ENCODE assay signal across 25 cellular contexts in the genomic region with DNA sequence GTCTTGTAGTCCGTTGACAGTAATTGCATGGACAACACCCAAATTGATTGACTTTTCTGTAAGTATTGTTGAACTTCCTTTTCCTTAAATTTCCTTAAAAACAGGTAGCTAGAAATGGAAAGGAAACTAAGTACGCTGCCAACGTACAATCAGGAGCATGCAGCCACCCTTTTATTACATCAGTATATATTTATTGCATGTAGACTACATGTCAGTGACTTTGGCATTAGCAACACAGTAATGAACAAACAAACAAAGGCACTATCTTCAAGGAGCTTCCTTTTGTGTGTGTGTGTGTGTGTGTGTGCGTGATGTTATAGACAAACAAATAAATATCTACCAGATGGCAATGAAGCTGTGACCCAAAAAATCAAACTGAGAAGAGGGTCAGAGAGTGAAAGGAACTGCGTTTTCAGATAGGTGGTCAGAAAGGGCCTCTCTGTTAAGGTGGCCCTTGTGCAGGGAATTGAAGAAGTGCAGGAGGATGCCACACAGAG. TPM values are rescaled to one million over a fixed set of nuclear protein-coding genes. Genes with fewer than 3 reads are reported as not detected.
DNase-seq lines count a peak whose midpoint lies in the region; ATAC-seq and TF ChIP-seq lines count a peak whose summit lies in the region.
"Had no signal": no experiment of that assay in that cellular context is flagged by ENCODE, and none has a peak within 500 bp of the region (broad histone marks: within the 10 kb centered on the region; RNA-seq: fewer than 3 reads in every experiment).

A gene with protein sequence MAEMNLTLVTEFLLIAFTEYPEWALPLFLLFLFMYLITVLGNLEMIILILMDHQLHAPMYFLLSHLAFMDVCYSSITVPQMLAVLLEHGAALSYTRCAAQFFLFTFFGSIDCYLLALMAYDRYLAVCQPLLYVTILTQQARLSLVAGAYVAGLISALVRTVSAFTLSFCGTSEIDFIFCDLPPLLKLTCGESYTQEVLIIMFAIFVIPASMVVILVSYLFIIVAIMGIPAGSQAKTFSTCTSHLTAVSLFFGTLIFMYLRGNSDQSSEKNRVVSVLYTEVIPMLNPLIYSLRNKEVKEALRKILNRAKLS (plus strand): TSS at position 447 of the 497 bp plus-strand sequence. CDS start 155,564 bp downstream, outside the sequence.

- H3K4me2 ChIP-seq in parathyroid adenoma (ENCODE audit: low read length), result no peak within 1 kb of the TSS
- H3K4me2 ChIP-seq: PC-9 had no signal

- intact Hi-C loops in left cardiac atrium (cut with DNase I) (no loop called here), aorta (cut with DNase I) (no loop called here)

- no peak within 1 kb of the TSS for H3K4me3 ChIP-seq in right atrium auricular region
- H3K4me3 ChIP-seq in gastroesophageal sphincter, result no peak within 1 kb of the TSS
- no peak within 1 kb of the TSS for H3K4me3 ChIP-seq in parathyroid adenoma (ENCODE audit: low read depth, low read length)
- H3K4me3 ChIP-seq in aorta (ENCODE audit: low read length in 2 of 2), result no peak within 1 kb of the TSS
- H3K4me3 ChIP-seq: dorsolateral prefrontal cortex, HAP-1, PC-9, SK-N-MC, uterus had no signal

- H3K4me1 ChIP-seq in right atrium auricular region, result peaks cover 0 to 7% of the 10 kb centered on the region in 2 donors
- peaks cover 0 to 19% (median 0%) of the 10 kb centered on the region in 3 donors for H3K4me1 ChIP-seq in gastroesophageal sphincter
- no peaks in the 10 kb centered on the region for H3K4me1 ChIP-seq in parathyroid adenoma
- H3K4me1 ChIP-seq in aorta (ENCODE audit: control insufficient read depth in 1 of 2, insufficient read depth in 2 of 2, low read length in 2 of 2), result peaks cover 0 to under 1% of the 10 kb centered on the region in 2 donors
- H3K4me1 ChIP-seq: HAP-1, uterus had no signal

- no peaks in the 10 kb centered on the region for H3K36me3 ChIP-seq in right atrium auricular region
- H3K36me3 ChIP-seq in gastroesophageal sphincter, result no peaks in the 10 kb centered on the region
- H3K36me3 ChIP-seq in parathyroid adenoma (ENCODE audit: control insufficient read depth, insufficient read depth, low read length), result no peaks in the 10 kb centered on the region
- H3K36me3 ChIP-seq in aorta (ENCODE audit: control insufficient read depth in 1 of 2, insufficient read depth in 2 of 2, low read length in 1 of 2), result no peaks in the 10 kb centered on the region
- H3K36me3 ChIP-seq: HAP-1, uterus had no signal

- H3K27ac ChIP-seq in right atrium auricular region (peak within 1 kb of the TSS; percentile 32 to 65), gastroesophageal sphincter (peak within 1 kb of the TSS in 3 of 4 donors; percentile 49 to 69 (median 60)), parathyroid adenoma (peak within 1 kb of the TSS; percentile 56), aorta (ENCODE audit: low read depth in 1 of 2, low read length in 2 of 2) (peak within 1 kb of the TSS; percentile 31 to 71)
- H3K27ac ChIP-seq: PC-9, SK-N-MC had no signal

- no peaks in the 10 kb centered on the region for H3K79me2 ChIP-seq in parathyroid adenoma

- 74 to 77% methylated on average over 5 of the region's 5 CpGs for WGBS in gastroesophageal sphincter (ENCODE audit: low coverage in 1 of 2), 2 donors
- WGBS in aorta, 2 donors, result 93 to 94% methylated on average over 5 of the region's 5 CpGs

- TF ChIP-seq EP300 in gastroesophageal sphincter (IDR thresholded peaks at IDR 0.05), result no peak

- no peak for TF ChIP-seq CTCF in right atrium auricular region (IDR thresholded peaks at IDR 0.05)
- no peak for TF ChIP-seq CTCF in gastroesophageal sphincter (IDR thresholded peaks at IDR 0.05)
- TF ChIP-seq CTCF in parathyroid adenoma (IDR thresholded peaks at IDR 0.05), result no peak

- ATAC-seq in left cardiac atrium (no peak), gastroesophageal sphincter (no peak), aorta (ENCODE audit: low FRiP score) (no peak), left lobe of liver (no peak)

- H2AFZ ChIP-seq in parathyroid adenoma, result no peak within 1 kb of the TSS
- H2AFZ ChIP-seq: PC-9 had no signal

- TF ChIP-seq POLR2A in gastroesophageal sphincter (IDR thresholded peaks at IDR 0.05), result no peak

- DNase-seq in right atrium auricular region (ENCODE audit: low spot score) (no peak), left cardiac atrium (no peak), aorta (no peak), left lobe of liver (ENCODE audit: low spot score) (no peak), NCI-H2029 (lab: John Stamatoyannopoulos, UW) (no peak), 8988T (no peak)
- DNase-seq: ACHN; activated CD4-positive, alpha-beta T cell treated with anti-CD3 and anti-CD28 coated beads, Interleukin-2, amount 10 ng/mL, durations not matched to agents 24 days and 14 days; activated naive CD4-positive, alpha-beta T cell treated with Interleukin-2 at 50 U/mL for 16 hours; DMS79; dorsolateral prefrontal cortex; hippocampal formation; Karpas-422; NCI-H1105 treated with DMSO at 0.1 percent for 48 hours; NCI-H2171 treated with DMSO at 0.1 percent for 48 hours; NCI-H774; PC-9; stimulated activated naive CD4-positive, alpha-beta T cell; uterus had no signal

- no peaks in the 10 kb centered on the region for H3K9me3 ChIP-seq in right atrium auricular region
- H3K9me3 ChIP-seq in gastroesophageal sphincter, result no peaks in the 10 kb centered on the region
- H3K9me3 ChIP-seq in parathyroid adenoma (ENCODE audit: control insufficient read depth, low read length), result no peaks in the 10 kb centered on the region
- no peaks in the 10 kb centered on the region for H3K9me3 ChIP-seq in aorta (ENCODE audit: control insufficient read depth, low read length)
- H3K9me3 ChIP-seq: HAP-1, uterus had no signal

- H3K9ac ChIP-seq in parathyroid adenoma, result no peak within 1 kb of the TSS

- H3K27me3 ChIP-seq in right atrium auricular region (no peaks in the 10 kb centered on the region), gastroesophageal sphincter (no peaks in the 10 kb centered on the region), parathyroid adenoma (ENCODE audit: control insufficient read depth, insufficient read depth, low read length) (no peaks in the 10 kb centered on the region), aorta (ENCODE audit: control insufficient read depth in 1 of 2, insufficient read depth in 2 of 2, low read length in 1 of 2) (no peaks in the 10 kb centered on the region)
- H3K27me3 ChIP-seq: dorsolateral prefrontal cortex, uterus had no signal

RNA-seq across cellular contexts. Expression of the gene that starts here (rescaled TPM):
- not detected for total RNA-seq in right atrium auricular region
- not detected for total RNA-seq in left cardiac atrium
- not detected for total RNA-seq in gastroesophageal sphincter
- total RNA-seq in aorta, result not detected
- not detected for polyA plus RNA-seq in aorta
- not detected for total RNA-seq in left lobe of liver
- total RNA-seq: activated CD4-positive, alpha-beta T cell treated with anti-CD3 and anti-CD28 coated beads, Interleukin-2, amount 10 ng/mL, durations not matched to agents 24 days and 14 days; kidney epithelial cell; PC-9; posterior vena cava; uterus had no signal
